Comparison of ENCODE assay signal across 9 cellular contexts in the genomic region with DNA sequence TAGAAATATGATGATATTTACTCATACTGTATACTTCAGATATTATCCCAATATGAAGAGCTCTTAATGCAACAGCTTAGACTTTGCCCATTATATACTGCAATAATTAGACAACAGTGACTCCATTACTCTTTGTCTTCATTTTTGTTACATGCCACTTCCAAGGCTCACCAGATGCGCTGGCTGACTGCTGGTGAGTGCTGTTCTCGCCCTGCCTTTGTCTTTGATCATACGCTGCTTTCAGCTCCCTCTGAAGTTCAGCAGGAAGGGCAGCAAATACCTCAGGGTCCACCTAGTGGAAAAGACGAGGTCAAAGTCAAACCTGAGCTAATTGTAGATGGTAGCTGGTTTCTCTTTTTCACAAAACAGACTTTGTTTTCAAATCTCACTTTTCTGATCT.
DNase-seq lines count a peak whose midpoint lies in the region; ATAC-seq, FAIRE-seq and TF ChIP-seq lines count a peak whose summit lies in the region.
"Had no signal": no experiment of that assay in that cellular context is flagged by ENCODE, and none has a peak within 500 bp of the region (broad histone marks: within the 10 kb centered on the region; RNA-seq: fewer than 3 reads in every experiment).

No MANE protein-coding gene starts in this region.

- H3K4me1 ChIP-seq in esophagus muscularis mucosa: peaks cover 0 to 9% (median 7%) of the 10 kb centered on the region in 4 donors

- FAIRE-seq in G401.6 (lab: Jason Lieb, UNC): peak; percentile 66
- FAIRE-seq: endothelial cell of umbilical vein had no signal

- TF ChIP-seq POLR2A in esophagus muscularis mucosa (IDR thresholded peaks at IDR 0.05; ENCODE audit: low read depth): peak; percentile 2

- TF ChIP-seq EP300 in esophagus muscularis mucosa (IDR thresholded peaks at IDR 0.05): no peak

- no peak for ATAC-seq in HG03354 (IDR thresholded peaks at IDR 0.05; ENCODE audit: poor library complexity, severe bottlenecking, unreplicated experiment)

- intact Hi-C loops in esophagus muscularis mucosa (cut with DNase I) (no loop called here), posterior cingulate gyrus (cut with DNase I) (no loop called here)

- WGBS in esophagus muscularis mucosa: 72% methylated on average over 4 of the region's 4 CpGs

- TF ChIP-seq CTCF in esophagus muscularis mucosa (IDR thresholded peaks at IDR 0.05): no peak

- peaks cover 62 to 96% (median 77%) of the 10 kb centered on the region in 4 donors for H3K36me3 ChIP-seq in esophagus muscularis mucosa

- no peak overlapping the region for H3K4me3 ChIP-seq in esophagus muscularis mucosa

- H3K9me3 ChIP-seq in esophagus muscularis mucosa: no peaks in the 10 kb centered on the region

- no peak overlapping the region for H3K27ac ChIP-seq in esophagus muscularis mucosa (replicated peaks in 1 of 4)

- DNase-seq in NCI-H69 (lab: John Stamatoyannopoulos, UW) (peak; percentile 17), esophagus muscularis mucosa (ENCODE audit: extremely low spot score) (no peak), mucosa of gallbladder (ENCODE audit: low spot score) (peak; percentile 13), NCI-H146 (lab: John Stamatoyannopoulos, UW) (no peak), posterior cingulate gyrus (no peak)
- DNase-seq: NCI-H1436 had no signal

- no peaks in the 10 kb centered on the region for H3K27me3 ChIP-seq in esophagus muscularis mucosa

Comparison
In these comparisons a context has a peak if more than half of its experiments do, and no peak if none do; other contexts are left out.
1. DNase-seq: peak in NCI-H69 (single experiment) and mucosa of gallbladder (single experiment); none in esophagus muscularis mucosa (single experiment), NCI-H146 (single experiment) and posterior cingulate gyrus (0 of 10).